In genomic region chr6:11198663-11199603, GRCh38 we compare ENCODE assay signal across 10 cellular contexts. TPM values are rescaled to one million over a fixed set of nuclear protein-coding genes. Genes with fewer than 3 reads are reported as not detected.
DNase-seq lines count a peak whose midpoint lies in the region; ATAC-seq and TF ChIP-seq lines count a peak whose summit lies in the region.
"Had no signal": no experiment of that assay in that cellular context is flagged by ENCODE, and none has a peak within 500 bp of the region (broad histone marks: within the 10 kb centered on the region; RNA-seq: fewer than 3 reads in every experiment).

No MANE protein-coding gene starts in this region.

- H3K4me3 ChIP-seq in retinal pigment epithelial cell (ENCODE audit: low read length) = no peak overlapping the region

- no peak for TF ChIP-seq CTCF in brain (conservative IDR thresholded peaks at IDR 0.05)
- TF ChIP-seq CTCF in retinal pigment epithelial cell (conservative IDR thresholded peaks at IDR 0.05; ENCODE audit: low read depth, low read length) = no peak

- ATAC-seq in GM19395 (IDR thresholded peaks at IDR 0.05; ENCODE audit: unreplicated experiment) (peak; percentile 53), GM19463 (IDR thresholded peaks at IDR 0.05; ENCODE audit: unreplicated experiment) (no peak)

- H3K27ac Mint-ChIP-seq in brain = peak overlapping the region in 3 of 5 experiments; percentile 44 to 87 (median 64)

- no peaks in the 10 kb centered on the region for H3K27me3 Mint-ChIP-seq in brain

- peaks cover 66% of the 10 kb centered on the region for H3K4me1 Mint-ChIP-seq in brain

- peak; percentile 36 for DNase-seq in LHCN-M2 (ENCODE audit: low read depth)
- DNase-seq in retinal pigment epithelial cell (ENCODE audit: low read depth) = peak; percentile 28
- DNase-seq in KG1 (lab: John Stamatoyannopoulos, UW) = no peak
- no peak for DNase-seq in LoVo (ENCODE audit: low spot score)
- DNase-seq in GOT3 (lab: John Stamatoyannopoulos, UW) = no peak
- DNase-seq: NCI-H1092 treated with DMSO at 0.1 percent for 48 hours, small intestine had no signal

- H3K36me3 Mint-ChIP-seq in brain = peaks cover 55% of the 10 kb centered on the region

- peaks cover 0 to 2% (median 0%) of the 10 kb centered on the region in 5 experiments for H3K9me3 Mint-ChIP-seq in brain

- H3K4me3 Mint-ChIP-seq in brain = no peak overlapping the region

RNA-seq across cellular contexts. Expression of gene NEDD9, which starts 33.5 kb away (rescaled TPM):
- total RNA-seq in LHCN-M2 (2014; rRNA removed) = 6.3 and 10.6 TPM in 2 replicates
- polyA plus RNA-seq in LHCN-M2 (2012) = 25.4 TPM
- 6.3 TPM for polyA plus RNA-seq in brain (ENCODE audit: insufficient read depth, low read depth, low replicate concordance)

Comparison
In these comparisons a context has a peak if more than half of its experiments do, and no peak if none do; other contexts are left out.
1. DNase-seq: peak in LHCN-M2 (single experiment) and retinal pigment epithelial cell (single experiment); none in KG1 (single experiment), LoVo (single experiment) and GOT3 (single experiment).